ENCODE assay signal across 30 cellular contexts in the genomic region with DNA sequence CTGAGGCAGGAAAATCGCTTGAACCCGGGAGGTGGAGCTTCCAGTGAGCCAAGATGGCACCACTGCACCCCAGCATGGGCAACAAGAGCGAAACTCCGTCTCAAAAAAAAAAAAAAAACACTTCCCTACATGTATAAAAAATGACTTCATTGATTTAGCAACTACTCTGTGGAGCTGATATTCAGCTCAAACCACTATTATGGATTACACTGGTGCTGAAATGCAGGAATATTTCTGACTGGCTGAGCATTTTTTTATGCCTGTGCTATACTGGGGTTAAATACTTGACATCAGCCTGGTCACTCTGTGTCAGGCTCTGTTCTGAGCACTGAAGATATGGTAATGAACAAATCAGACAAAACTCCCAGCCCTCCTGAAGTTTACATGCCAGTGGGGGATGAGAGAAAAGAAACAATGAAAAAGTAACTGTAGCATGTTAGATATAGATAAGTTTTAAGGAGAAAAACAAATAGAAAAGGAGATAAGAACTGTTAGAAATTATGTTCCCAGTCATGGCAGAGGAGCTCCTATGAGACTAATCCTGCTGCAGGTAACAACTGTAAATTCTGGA.
"Had no signal": no experiment of that assay in that cellular context is flagged by ENCODE, and none has a peak within 500 bp of the region (broad histone marks: within the 10 kb centered on the region; RNA-seq: fewer than 3 reads in every experiment).

No MANE protein-coding gene starts in this region.

- H3K27me3 Mint-ChIP-seq: activated CD4-positive, alpha-beta memory T cell treated with anti-CD3 and anti-CD28 coated beads for 36 hours; activated naive CD8-positive, alpha-beta T cell treated with anti-CD3 and anti-CD28 coated beads, Interleukin-2, amount 10 ng/mL, durations not matched to agents 7 days and 5 days had no signal

- H3K9me3 Mint-ChIP-seq: activated naive CD8-positive, alpha-beta T cell treated with anti-CD3 and anti-CD28 coated beads, Interleukin-2, amount 10 ng/mL, durations not matched to agents 7 days and 5 days had no signal

- H3K36me3 ChIP-seq: heart left ventricle, left lung, pancreas, prostate gland, transverse colon, WERI-Rb-1 had no signal

- ATAC-seq: activated CD4-positive, CD25-positive, alpha-beta regulatory T cell treated with anti-CD3 and anti-CD28 coated beads, Interleukin-2, amount 50 U/mL, for 24 hours; esophagus mucosa; heart left ventricle; left lung had no signal

- H3K4me1 Mint-ChIP-seq: activated CD4-positive, alpha-beta T cell treated with anti-CD3 and anti-CD28 coated beads, Interleukin-2, amount 10 ng/mL, durations not matched to agents 24 days and 14 days; activated naive CD4-positive, alpha-beta T cell treated with anti-CD3 and anti-CD28 coated beads, Interleukin-2, amount 10 ng/mL, durations not matched to agents 7 days and 5 days; activated naive CD8-positive, alpha-beta T cell treated with anti-CD3 and anti-CD28 coated beads, Interleukin-2, amount 10 ng/mL, durations not matched to agents 7 days and 5 days; immature natural killer cell had no signal

- H3K4me2 ChIP-seq: smooth muscle cell had no signal

- H3K4me3 ChIP-seq: heart left ventricle, left lung, lung, pancreas, prostate gland, smooth muscle cell, transverse colon had no signal

- H3K4me1 ChIP-seq: heart left ventricle, prostate gland had no signal

- H3K9me3 ChIP-seq: left lung, pancreas, prostate gland, transverse colon had no signal

- DNase-seq: activated CD4-positive, alpha-beta memory T cell treated with anti-CD3 and anti-CD28 coated beads for 36 hours; activated CD4-positive, alpha-beta T cell treated with anti-CD3 and anti-CD28 coated beads, Interleukin-2, amount 10 ng/mL, durations not matched to agents 24 days and 14 days; activated CD8-positive, alpha-beta memory T cell treated with anti-CD3 and anti-CD28 coated beads, Interleukin-2, amount 50 U/mL, for 4 hours; activated gamma-delta T cell; activated naive CD4-positive, alpha-beta T cell treated with anti-CD3 and anti-CD28 coated beads, Interleukin-2, amount 10 ng/mL, durations not matched to agents 7 days and 5 days; activated naive CD8-positive, alpha-beta T cell treated with anti-CD3 and anti-CD28 coated beads, Interleukin-2, amount 10 ng/mL, durations not matched to agents 7 days and 5 days; activated T-cell treated with anti-CD3 and anti-CD28 coated beads, Interleukin-2, amount 50 U/mL, for 1 hour; amniotic stem cell; caudate nucleus; foreskin fibroblast; heart left ventricle; hypothalamus; immature natural killer cell; kidney glomerular epithelial cell; left lung; naive B cell; pancreas; retina; stimulated activated CD4-positive, alpha-beta T cell treated with anti-CD3 and anti-CD28 coated beads, Interleukin-1b, Interleukin-23, amount 100 ng/mL, for 48 hours; stimulated activated naive CD4-positive, alpha-beta T cell; T-helper 9 cell; transverse colon; WERI-Rb-1 had no signal

- H3K27me3 ChIP-seq: left lung, pancreas, transverse colon had no signal

- H3K4me3 Mint-ChIP-seq: activated CD4-positive, alpha-beta memory T cell treated with anti-CD3 and anti-CD28 coated beads for 36 hours; activated CD4-positive, alpha-beta T cell treated with anti-CD3 and anti-CD28 coated beads, Interleukin-2, amount 10 ng/mL, durations not matched to agents 24 days and 14 days; activated naive CD4-positive, alpha-beta T cell treated with anti-CD3 and anti-CD28 coated beads, Interleukin-2, amount 10 ng/mL, durations not matched to agents 7 days and 5 days; activated naive CD8-positive, alpha-beta T cell treated with anti-CD3 and anti-CD28 coated beads, Interleukin-2, amount 10 ng/mL, durations not matched to agents 7 days and 5 days; activated T-helper 1 cell treated with anti-CD3 and anti-CD28 coated beads, Interleukin-12 subunit alpha, Interleukin-12 subunit beta, Interleukin-2, Interleukin-4 antibody, amounts not matched to agents 30 ng/mL and 10 ng/mL and 1 ng/mL, durations not matched to agents 14 hours and 24 hours and 36 hours; immature natural killer cell; T-helper 1 cell treated with Interleukin-12 subunit alpha and Interleukin-12 subunit beta and Interleukin-4 antibody, amounts not matched to agents 30 μg/mL and 1 μg/mL, for 36 hours had no signal

- H3K27ac Mint-ChIP-seq: activated CD4-positive, alpha-beta memory T cell treated with anti-CD3 and anti-CD28 coated beads for 36 hours; activated CD4-positive, alpha-beta T cell treated with anti-CD3 and anti-CD28 coated beads, Interleukin-2, amount 10 ng/mL, durations not matched to agents 24 days and 14 days; activated naive CD8-positive, alpha-beta T cell treated with anti-CD3 and anti-CD28 coated beads, Interleukin-2, amount 10 ng/mL, durations not matched to agents 7 days and 5 days; activated T-helper 1 cell treated with anti-CD3 and anti-CD28 coated beads, Interleukin-12 subunit alpha, Interleukin-12 subunit beta, Interleukin-2, Interleukin-4 antibody, amounts not matched to agents 30 ng/mL and 10 ng/mL and 1 ng/mL, durations not matched to agents 14 hours and 24 hours and 36 hours; immature natural killer cell; T-helper 1 cell treated with Interleukin-12 subunit alpha and Interleukin-12 subunit beta and Interleukin-4 antibody, amounts not matched to agents 30 μg/mL and 1 μg/mL, for 36 hours had no signal

- H3K27ac ChIP-seq: heart left ventricle, left lung, pancreas, prostate gland, transverse colon, WERI-Rb-1 had no signal

- H3K36me3 Mint-ChIP-seq: activated naive CD4-positive, alpha-beta T cell treated with anti-CD3 and anti-CD28 coated beads, Interleukin-2, amount 10 ng/mL, durations not matched to agents 7 days and 5 days; activated naive CD8-positive, alpha-beta T cell treated with anti-CD3 and anti-CD28 coated beads, Interleukin-2, amount 10 ng/mL, durations not matched to agents 7 days and 5 days had no signal
